ENCODE assay signal across 8 cellular contexts in genomic region chr12:132506730-132507538, GRCh38. TPM values are rescaled to one million over a fixed set of nuclear protein-coding genes. Genes with fewer than 3 reads are reported as not detected.
DNase-seq lines count a peak whose midpoint lies in the region; ATAC-seq and TF ChIP-seq lines count a peak whose summit lies in the region.

No MANE protein-coding gene starts in this region.

- H3K4me3 Mint-ChIP-seq in CD14-positive monocyte (peak overlapping the region; percentile 61 to 83), WTC11 (no peak overlapping the region)

- TF ChIP-seq CTCF in CD14-positive monocyte (IDR thresholded peaks at IDR 0.05) (no peak), WTC11 (IDR thresholded peaks at IDR 0.05) (no peak), lower leg skin (IDR thresholded peaks at IDR 0.05) (no peak)

- 37 to 53% methylated on average over 32 to 36 of the region's 36 CpGs for WGBS in lower leg skin, 2 donors

- POLR2A ChIA-PET in WTC11 (lab: Charles Lee): interaction anchor here (1.0 kb wide), 1 partner anchor 37 kb away, joined by 3 read pairs; no protein-coding TSS in a partner anchor

- CTCF ChIA-PET in WTC11 (lab: Charles Lee): interaction anchor here (0.6 to 3.1 kb wide), 8 partner anchors 9 to 93 kb away, joined by 3 to 15 read pairs (median 4); no protein-coding TSS in a partner anchor

- no peak for TF ChIP-seq POLR2A in lower leg skin (IDR thresholded peaks at IDR 0.05)

- intact Hi-C loops in CD14-positive monocyte (cut with micrococcal nuclease): loop anchor here (10.0 kb wide), 2 partner anchors 318 to 422 kb away; partner anchors contain the start of gene GOLGA3 (in 1 of the 2)
- intact Hi-C loops in lower leg skin (cut with DNase I; ENCODE audit: low total_unique reads): no loop called here

- H3K9me3 Mint-ChIP-seq in CD14-positive monocyte (peaks cover 0 to 2% (median 0%) of the 10 kb centered on the region in 7 donors), WTC11 (no peaks in the 10 kb centered on the region)

- peak overlapping the region in 5 of 7 donors; percentile 59 to 80 (median 73) for H3K27ac Mint-ChIP-seq in CD14-positive monocyte
- peak overlapping the region; percentile 34 for H3K27ac Mint-ChIP-seq in WTC11

- no peak overlapping the region for H3K4me3 ChIP-seq in lower leg skin (ENCODE audit: low read depth, poor library complexity, severe bottlenecking)

- no peak for DNase-seq in CD14-positive monocyte (ENCODE audit: low spot score)
- no peak for DNase-seq in WTC11 (ENCODE audit: low spot score)
- peak; percentile 68 for DNase-seq in cerebellar cortex (ENCODE audit: low spot score)
- peak; percentile 75 to 92 for DNase-seq in lower leg skin (ENCODE audit: low spot score in 2 of 2)
- DNase-seq in stimulated activated CD4-positive, alpha-beta T cell treated with anti-CD3 and anti-CD28 coated beads, TNF-alpha, amount 100 ng/mL, for 4 hours (ENCODE audit: low read depth in 3 of 3): peak; percentile 26 to 31 (median 27)
- DNase-seq in SHP77 treated with DMSO at 0.1 percent for 48 hours (lab: John Stamatoyannopoulos, UW): no peak

- peaks cover 5 to 21% of the 10 kb centered on the region in 2 donors for H3K36me3 Mint-ChIP-seq in CD14-positive monocyte
- no peaks in the 10 kb centered on the region for H3K36me3 Mint-ChIP-seq in WTC11

- ATAC-seq in HG02759 (IDR thresholded peaks at IDR 0.05; ENCODE audit: unreplicated experiment): peak; percentile 70
- no peak for ATAC-seq in WTC11
- no peak for ATAC-seq in GM18873 (IDR thresholded peaks at IDR 0.05; ENCODE audit: low FRiP score, unreplicated experiment)

- H3K27me3 Mint-ChIP-seq in CD14-positive monocyte (ENCODE audit: low read depth in 3 of 3) (peaks cover 0 to 28% (median 0%) of the 10 kb centered on the region in 3 donors), WTC11 (ENCODE audit: low read depth) (no peaks in the 10 kb centered on the region)

- H3K4me1 Mint-ChIP-seq in CD14-positive monocyte: peaks cover 50% of the 10 kb centered on the region
- peaks cover 21% of the 10 kb centered on the region for H3K4me1 Mint-ChIP-seq in WTC11

TF ChIP-seq in WTC11, 78 proteins besides CTCF, POLR2A, EP300 and RAD21:
- TF ChIP-seq ARID4B (CRISPR knock-in tag; IDR thresholded peaks at IDR 0.05; ENCODE audit: borderline replicate concordance) (no peak), ZMAT4 (CRISPR knock-in tag; IDR thresholded peaks at IDR 0.05) (no peak), ZNF263 (CRISPR knock-in tag; IDR thresholded peaks at IDR 0.05; ENCODE audit: low read depth) (no peak; the same call in 1 of the 2 replicates), ETV6 (CRISPR knock-in tag; IDR thresholded peaks at IDR 0.05) (no peak), ZNF416 (CRISPR knock-in tag; IDR thresholded peaks at IDR 0.05) (no peak), ZBTB21 (CRISPR knock-in tag; IDR thresholded peaks at IDR 0.05; ENCODE audit: borderline replicate concordance) (no peak), FOXP1 (CRISPR knock-in tag; IDR thresholded peaks at IDR 0.05; ENCODE audit: borderline replicate concordance) (no peak), GTF2I (CRISPR knock-in tag; conservative IDR thresholded peaks at IDR 0.05) (no peak), NR1H2 (CRISPR knock-in tag; IDR thresholded peaks at IDR 0.05) (no peak), HMGXB4 (CRISPR knock-in tag; IDR thresholded peaks at IDR 0.05) (no peak), SMAD3 (CRISPR knock-in tag; IDR thresholded peaks at IDR 0.05; ENCODE audit: borderline replicate concordance) (no peak), RELA (CRISPR knock-in tag; IDR thresholded peaks at IDR 0.05; ENCODE audit: borderline replicate concordance) (no peak), ZNF423 (CRISPR knock-in tag; IDR thresholded peaks at IDR 0.05) (no peak), IRF1 (CRISPR knock-in tag; IDR thresholded peaks at IDR 0.05) (no peak), ESRRA (CRISPR knock-in tag; IDR thresholded peaks at IDR 0.05; ENCODE audit: borderline replicate concordance) (no peak)

RNA-seq across cellular contexts. Expression of gene FBRSL1, which starts 17.0 kb away (rescaled TPM):
- under 1 TPM; 0.39 to 0.74 TPM for polyA plus RNA-seq in CD14-positive monocyte
- total RNA-seq in WTC11 (2021) (120 to 129 TPM (median 126 TPM) in 3 replicates), lower leg skin (100 to 1,000 TPM in 1 of 4 donors, 10 to 100 TPM in 3; 15.5 to 250 (median 19.6) TPM)

Comparison
In these comparisons a context has a peak if more than half of its experiments do, and no peak if none do; other contexts are left out.
1. DNase-seq: peak in cerebellar cortex (single experiment), lower leg skin (2 of 2) and stimulated activated CD4-positive, alpha-beta T cell treated with anti-CD3 and anti-CD28 coated beads, TNF-alpha, amount 100 ng/mL, for 4 hours (3 of 3); none in CD14-positive monocyte (single experiment), WTC11 (single experiment) and SHP77 treated with DMSO at 0.1 percent for 48 hours (single experiment).